In the genomic region with DNA sequence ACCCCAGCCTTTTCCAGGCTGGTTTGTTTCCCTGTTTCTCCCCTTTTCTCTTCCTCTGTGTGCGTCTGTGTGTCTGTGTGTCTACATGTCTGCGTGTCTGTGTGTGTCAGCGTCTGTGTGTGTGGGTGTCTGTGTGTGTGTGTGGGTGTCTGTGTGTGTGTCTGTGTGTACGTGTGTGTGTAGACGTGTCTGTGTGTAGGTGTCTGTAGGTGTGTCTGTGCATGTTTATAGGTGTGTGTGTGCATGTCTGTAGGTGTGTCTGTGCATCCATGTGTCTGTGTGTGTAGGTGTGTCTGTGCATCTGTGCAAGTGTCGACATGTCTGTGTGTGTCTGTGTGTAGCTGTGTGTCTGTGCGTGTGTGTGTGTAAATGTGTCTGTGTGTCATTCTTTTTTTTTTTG, we compare ENCODE assay signal across 20 cellular contexts. TPM values are rescaled to one million over a fixed set of nuclear protein-coding genes. Genes with fewer than 3 reads are reported as not detected.
"Had no signal": no experiment of that assay in that cellular context is flagged by ENCODE, and none has a peak within 500 bp of the region (broad histone marks: within the 10 kb centered on the region; RNA-seq: fewer than 3 reads in every experiment).

No MANE protein-coding gene starts in this region.

- DNase-seq: activated CD4-positive, alpha-beta T cell treated with anti-CD3 and anti-CD28 coated beads, Interleukin-2, amount 10 ng/mL, durations not matched to agents 24 days and 14 days; activated CD4-positive, CD25-positive, alpha-beta regulatory T cell; activated CD8-positive, alpha-beta memory T cell treated with anti-CD3 and anti-CD28 coated beads, Interleukin-2, amount 50 U/mL, for 48 hours; caudate nucleus; colonic mucosa; esophagus squamous epithelium; hypothalamus; kidney glomerular epithelial cell; lower lobe of right lung; stomach; testis had no signal

- H3K27me3 ChIP-seq: testis had no signal

- H3K36me3 ChIP-seq: colonic mucosa, lower lobe of right lung, right lobe of liver, stomach had no signal

- H3K4me3 Mint-ChIP-seq: activated CD4-positive, alpha-beta T cell treated with anti-CD3 and anti-CD28 coated beads, Interleukin-2, amount 10 ng/mL, durations not matched to agents 24 days and 14 days; activated T-helper 1 cell treated with anti-CD3 and anti-CD28 coated beads, Interleukin-12 subunit alpha, Interleukin-12 subunit beta, Interleukin-2, Interleukin-4 antibody, amounts not matched to agents 30 ng/mL and 10 ng/mL and 1 ng/mL, durations not matched to agents 14 hours and 24 hours and 36 hours; nephron progenitor cell; T-cell had no signal

- H3K27ac ChIP-seq: colonic mucosa, esophagus squamous epithelium, lower lobe of right lung, psoas muscle, right lobe of liver, SK-N-MC, stomach, testis had no signal

- H3K4me3 ChIP-seq: colonic mucosa, esophagus squamous epithelium, lower lobe of right lung, psoas muscle, right lobe of liver, SK-N-MC, stomach, testis had no signal

- H3K36me3 Mint-ChIP-seq: T-cell had no signal

- H3K9me3 ChIP-seq: colonic mucosa, esophagus squamous epithelium, lower lobe of right lung, psoas muscle, right lobe of liver, stomach, testis had no signal

- H3K4me1 ChIP-seq: colonic mucosa, lower lobe of right lung, psoas muscle, right lobe of liver, testis had no signal

- H3K27ac Mint-ChIP-seq: activated CD4-positive, alpha-beta T cell treated with anti-CD3 and anti-CD28 coated beads, Interleukin-2, amount 10 ng/mL, durations not matched to agents 24 days and 14 days; activated T-helper 1 cell treated with anti-CD3 and anti-CD28 coated beads, Interleukin-12 subunit alpha, Interleukin-12 subunit beta, Interleukin-2, Interleukin-4 antibody, amounts not matched to agents 30 ng/mL and 10 ng/mL and 1 ng/mL, durations not matched to agents 14 hours and 24 hours and 36 hours; nephron progenitor cell; T-cell had no signal

- ATAC-seq: lower lobe of right lung, psoas muscle, right lobe of liver, T-cell had no signal

- H3K9me3 Mint-ChIP-seq: activated CD4-positive, alpha-beta T cell treated with anti-CD3 and anti-CD28 coated beads, Interleukin-2, amount 10 ng/mL, durations not matched to agents 24 days and 14 days; activated T-helper 1 cell treated with anti-CD3 and anti-CD28 coated beads, Interleukin-12 subunit alpha, Interleukin-12 subunit beta, Interleukin-2, Interleukin-4 antibody, amounts not matched to agents 30 ng/mL and 10 ng/mL and 1 ng/mL, durations not matched to agents 14 hours and 24 hours and 36 hours; nephron progenitor cell; T-cell had no signal

RNA-seq across cellular contexts. Expression of gene TTLL10, which starts 3.3 kb away (rescaled TPM):
- total RNA-seq: activated CD4-positive, alpha-beta T cell treated with anti-CD3 and anti-CD28 coated beads, Interleukin-2, amount 10 ng/mL, durations not matched to agents 24 days and 14 days; fibroblast of villous mesenchyme; glomerular endothelial cell; osteocyte; right lobe of liver had no signal

RNA-seq across cellular contexts. Expression of gene TNFRSF18, which starts 29.5 kb away (rescaled TPM):
- total RNA-seq: fibroblast of villous mesenchyme, osteocyte, testis had no signal
